In genomic region chr7:158410720-158411119, GRCh38 we compare ENCODE assay signal across 1 cellular context.
TF ChIP-seq lines count a peak whose summit lies in the region.

No MANE protein-coding gene starts in this region.

TF ChIP-seq in HepG2, 621 proteins besides CTCF, POLR2A, EP300 and RAD21 (continued from another document):
- no peak for TF ChIP-seq ZBTB43 (CRISPR knock-in tag; conservative IDR thresholded peaks at IDR 0.05)
- no peak for TF ChIP-seq ZHX2 (IDR thresholded peaks at IDR 0.05; ENCODE audit: low read depth)
- no peak for TF ChIP-seq ZHX2 (CRISPR knock-in tag; IDR thresholded peaks at IDR 0.05; ENCODE audit: borderline replicate concordance)
- TF ChIP-seq ZNF883 (CRISPR knock-in tag; IDR thresholded peaks at IDR 0.05; ENCODE audit: not compliant biosample characterization), result no peak
- TF ChIP-seq MTA3 (CRISPR knock-in tag; IDR thresholded peaks at IDR 0.05), result no peak
- no peak for TF ChIP-seq ZBTB10 (CRISPR knock-in tag; IDR thresholded peaks at IDR 0.05; ENCODE audit: borderline replicate concordance)
- TF ChIP-seq ZNF335 (CRISPR knock-in tag; IDR thresholded peaks at IDR 0.05), result no peak
